1 cellular context compared by ENCODE assay signal in the genomic region with DNA sequence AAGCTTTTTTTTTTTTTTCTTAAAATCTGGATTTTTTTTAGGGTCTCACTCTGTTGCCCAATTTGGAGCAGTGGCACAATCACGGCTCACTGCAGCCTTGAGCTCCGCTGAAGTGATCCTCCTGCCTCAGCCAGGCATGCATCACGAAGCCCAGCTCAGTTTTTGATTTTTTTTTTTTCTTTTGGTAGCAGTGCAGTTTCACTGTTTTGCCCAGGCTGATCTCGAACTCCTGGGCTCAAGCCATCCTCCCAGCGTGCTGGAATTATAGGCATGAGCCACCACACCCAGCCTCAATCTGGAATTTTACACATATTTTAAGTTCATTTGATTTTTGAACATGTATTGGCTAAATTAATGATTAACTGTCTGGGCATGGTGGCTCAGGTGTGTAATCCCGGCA.
TF ChIP-seq lines count a peak whose summit lies in the region.

No MANE protein-coding gene starts in this region.

TF ChIP-seq in HCT116, 20 proteins besides CTCF, POLR2A, EP300 and RAD21:
- no peak for TF ChIP-seq SP1 (IDR thresholded peaks at IDR 0.05; ENCODE audit: low read depth)
- TF ChIP-seq ZNF274 (IDR thresholded peaks at IDR 0.05; ENCODE audit: low read depth, low read length): no peak
- no peak for TF ChIP-seq SIN3A (IDR thresholded peaks at IDR 0.05; ENCODE audit: low read depth)
- TF ChIP-seq MAX (IDR thresholded peaks at IDR 0.05): no peak
- TF ChIP-seq CEBPB (IDR thresholded peaks at IDR 0.05; ENCODE audit: low read depth): no peak
- TF ChIP-seq EZH2phosphoT487 (IDR thresholded peaks at IDR 0.05; ENCODE audit: borderline replicate concordance): no peak
- no peak for TF ChIP-seq ELF1 (IDR thresholded peaks at IDR 0.05; ENCODE audit: borderline replicate concordance, low read depth)
- TF ChIP-seq POLR2AphosphoS5 (IDR thresholded peaks at IDR 0.05; ENCODE audit: low read depth, low read length): no peak
- no peak for TF ChIP-seq ZBTB33 (IDR thresholded peaks at IDR 0.05; ENCODE audit: extremely low read depth, insufficient replicate concordance, low read length)
- TF ChIP-seq REST (IDR thresholded peaks at IDR 0.05; ENCODE audit: low read depth): no peak
- TF ChIP-seq TCF7L2 (IDR thresholded peaks at IDR 0.05; ENCODE audit: borderline replicate concordance, extremely low read depth, insufficient read depth, insufficient read length): no peak
- no peak for TF ChIP-seq ZFX (IDR thresholded peaks at IDR 0.05)
- TF ChIP-seq EGR1 (IDR thresholded peaks at IDR 0.05; ENCODE audit: low read depth): no peak
- TF ChIP-seq YY1 (IDR thresholded peaks at IDR 0.05; ENCODE audit: extremely low read depth, insufficient replicate concordance, low read depth, low read length): no peak
- TF ChIP-seq EZH2 (IDR thresholded peaks at IDR 0.05): no peak
- TF ChIP-seq CBX3 (IDR thresholded peaks at IDR 0.05; ENCODE audit: low read depth): no peak
- no peak for TF ChIP-seq SRF (IDR thresholded peaks at IDR 0.05; ENCODE audit: low read depth)
- no peak for TF ChIP-seq FOSL1 (IDR thresholded peaks at IDR 0.05; ENCODE audit: low read depth)
